In the genomic region with DNA sequence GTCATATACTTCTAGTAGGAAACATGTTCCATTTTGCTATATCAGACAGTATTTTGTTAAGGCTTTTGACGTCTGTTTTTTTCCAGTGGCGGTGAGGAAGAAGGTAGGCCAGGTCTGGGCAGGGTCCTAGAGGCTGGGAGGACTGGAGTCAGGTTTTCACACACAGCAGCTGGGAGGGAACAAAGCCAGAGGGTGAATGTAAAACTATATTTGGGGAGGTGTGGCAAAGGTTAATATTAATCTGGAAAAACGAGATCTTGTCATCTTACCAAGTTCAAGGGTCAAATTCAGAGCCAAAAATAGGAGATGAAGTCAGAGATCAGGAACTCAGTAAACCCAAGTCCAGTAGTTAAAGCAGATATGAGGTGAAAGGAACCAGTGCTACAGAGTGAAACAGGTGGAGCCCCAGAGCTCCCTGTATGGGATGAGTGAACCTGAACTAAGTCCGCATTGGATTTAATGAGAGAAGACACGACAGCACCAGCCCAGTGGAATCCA, we compare ENCODE assay signal across 15 cellular contexts. TPM values are rescaled to one million over a fixed set of nuclear protein-coding genes. Genes with fewer than 3 reads are reported as not detected.
DNase-seq lines count a peak whose midpoint lies in the region; ATAC-seq, FAIRE-seq and TF ChIP-seq lines count a peak whose summit lies in the region.
"Had no signal": no experiment of that assay in that cellular context is flagged by ENCODE, and none has a peak within 500 bp of the region (broad histone marks: within the 10 kb centered on the region; RNA-seq: fewer than 3 reads in every experiment).

No MANE protein-coding gene starts in this region.

- DNase-seq in Caco-2 (peak; percentile 63 to 64), LNCaP clone FGC (ENCODE audit: low read depth) (peak; percentile 92), pancreas (peak in 4 of 6 donors; percentile 64 to 82 (median 67)), MG63 (no peak), amygdala (lab: John Stamatoyannopoulos, UW) (no peak)
- DNase-seq: activated naive CD4-positive, alpha-beta T cell treated with anti-CD3 and anti-CD28 coated beads, Interleukin-2, amount 50 U/mL, for 16 hours; NK-92 treated with Interleukin-12 subunit alpha and Interleukin-12 subunit beta, amount 100 ng/mL, for 24 hours; posterior cingulate gyrus; stimulated activated CD4-positive, alpha-beta T cell treated with anti-CD3 and anti-CD28 coated beads, Interleukin-2, amount 100 ng/mL, for 48 hours; uterus had no signal

- H3K4me1 ChIP-seq in Caco-2, result peaks cover 47% of the 10 kb centered on the region
- H3K4me1 ChIP-seq in pancreas, result peaks cover 7 to 22% (median 14%) of the 10 kb centered on the region in 3 donors
- H3K4me1 ChIP-seq: uterus had no signal

- peak; percentile 73 for ATAC-seq in esophagus mucosa
- ATAC-seq in pancreas, result peak; percentile 87 to 94 (median 92)
- ATAC-seq in GM21737 (IDR thresholded peaks at IDR 0.05; ENCODE audit: unreplicated experiment), result no peak
- ATAC-seq in HG02759 (IDR thresholded peaks at IDR 0.05; ENCODE audit: unreplicated experiment), result no peak

- 10 to 15% methylated on average over 5 of the region's 5 CpGs for WGBS in pancreas, 2 donors

- POLR2A ChIA-PET in Caco-2 (lab: Charles Lee), result interaction anchor here (0.6 to 1.6 kb wide), 3 partner anchors 134 to 215 kb away, joined by 3 to 7 read pairs (median 5); a partner anchor contains a TSS

- H3K36me3 Mint-ChIP-seq in Caco-2 (ENCODE audit: insufficient read depth, unreplicated experiment), result no peaks in the 10 kb centered on the region

- H3K27me3 Mint-ChIP-seq in Caco-2 (ENCODE audit: insufficient read depth, unreplicated experiment), result no peaks in the 10 kb centered on the region

- peak overlapping the region; percentile 8 to 87 (median 68) for H3K27ac ChIP-seq in pancreas
- H3K27ac ChIP-seq: BLaER1, uterus had no signal

- CTCF ChIA-PET in Caco-2 (lab: Charles Lee), result interaction anchor here (0.7 to 1.4 kb wide), 4 partner anchors 11 to 59 kb away, joined by 3 read pairs; a partner anchor contains a TSS

- H3K36me3 ChIP-seq in Caco-2 (ENCODE audit: control insufficient read depth, insufficient read depth, low read length) (no peaks in the 10 kb centered on the region), pancreas (no peaks in the 10 kb centered on the region), MG63 (no peaks in the 10 kb centered on the region)
- H3K36me3 ChIP-seq: BLaER1, uterus had no signal

- H3K4me3 Mint-ChIP-seq in Caco-2 (ENCODE audit: unreplicated experiment), result peak overlapping the region; percentile 36

- no peak for TF ChIP-seq CTCF in Caco-2 (IDR thresholded peaks at IDR 0.05; ENCODE audit: insufficient read depth in 1 of 2, low read depth in 1 of 2, low read length in 1 of 2, severe bottlenecking in 1 of 2, unreplicated experiment in 1 of 2)
- TF ChIP-seq CTCF in LNCaP clone FGC (IDR thresholded peaks at IDR 0.05; ENCODE audit: control insufficient read depth, extremely low read depth, insufficient read depth), result no peak
- TF ChIP-seq CTCF in pancreas (IDR thresholded peaks at IDR 0.05), result no peak

- H3K4me1 Mint-ChIP-seq in Caco-2 (ENCODE audit: low read depth, unreplicated experiment), result peaks cover 45% of the 10 kb centered on the region

- peak overlapping the region; percentile 72 for H3K27ac Mint-ChIP-seq in Caco-2 (ENCODE audit: unreplicated experiment)

- no peaks in the 10 kb centered on the region for H3K27me3 ChIP-seq in Caco-2 (replicated peaks; ENCODE audit: control insufficient read depth, insufficient read depth, low read length)
- H3K27me3 ChIP-seq in pancreas, result no peaks in the 10 kb centered on the region
- H3K27me3 ChIP-seq in MG63, result no peaks in the 10 kb centered on the region
- H3K27me3 ChIP-seq: BLaER1, uterus had no signal

- no peak for FAIRE-seq in pancreas (lab: Jason Lieb, UNC)
- FAIRE-seq: H54 had no signal

- H3K9me3 Mint-ChIP-seq in Caco-2 (ENCODE audit: unreplicated experiment), result no peaks in the 10 kb centered on the region

- BruUV-seq in Caco-2 (replicated peaks; lab: Mats Ljungman, UMichigan), result no TSS peak

- intact Hi-C loops in Caco-2 (cut with micrococcal nuclease; ENCODE audit: unreplicated experiment), result loop anchor here (1.0 kb wide), 1 partner anchor 29 kb away; no protein-coding TSS in a partner anchor
- intact Hi-C loops in pancreas (cut with DNase I), result no loop called here

- no peak overlapping the region for H3K4me3 ChIP-seq in Caco-2 (ENCODE audit: low read depth, low read length)
- H3K4me3 ChIP-seq in LNCaP clone FGC (ENCODE audit: low read depth, low read length), result no peak overlapping the region
- no peak overlapping the region for H3K4me3 ChIP-seq in pancreas
- H3K4me3 ChIP-seq in MG63, result no peak overlapping the region
- H3K4me3 ChIP-seq: BLaER1, uterus had no signal

- H3K9me3 ChIP-seq in Caco-2 (no peaks in the 10 kb centered on the region), pancreas (no peaks in the 10 kb centered on the region), MG63 (no peaks in the 10 kb centered on the region)
- H3K9me3 ChIP-seq: BLaER1, uterus had no signal

RNA-seq across cellular contexts. Expression of a gene that starts 10.7 kb away (rescaled TPM):
- total RNA-seq in Caco-2 (2022), result 18.3 and 19.6 TPM in 2 replicates
- total RNA-seq in esophagus mucosa, result 11.8 TPM
- total RNA-seq in pancreas, result 10 to 100 TPM in 3 of 6 donors, 1 to 10 TPM in 3; 8.0 to 16.9 (median 9.9) TPM
- polyA plus RNA-seq in pancreas, result 1 to 10 TPM; 2.6 to 4.0 TPM
- total RNA-seq in MG63 (2014; rRNA removed; shearing (Covaris generic); ENCODE audit: low replicate concordance), result 6.5 and 9.0 TPM in 2 replicates

RNA-seq across cellular contexts. Expression of a gene that starts 46.3 kb away (rescaled TPM):
- 19.8 and 25.0 TPM in 2 replicates for total RNA-seq in Caco-2 (2022)
- total RNA-seq in esophagus mucosa, result 22.4 TPM
- total RNA-seq in pancreas, result 10 to 100 TPM in 3 of 6 donors, 1 to 10 TPM in 3; 7.4 to 18.7 (median 10.0) TPM
- 10 to 100 TPM; 14.9 to 23.7 TPM for polyA plus RNA-seq in pancreas
- 26.4 and 47.3 TPM in 2 replicates for total RNA-seq in MG63 (2014; rRNA removed; shearing (Covaris generic); ENCODE audit: low replicate concordance)

Comparison
In these comparisons a context has a peak if more than half of its experiments do, and no peak if none do; other contexts are left out.
1. DNase-seq: peak in Caco-2 (2 of 2), LNCaP clone FGC (single experiment) and pancreas (4 of 6); none in MG63 (single experiment) and amygdala (0 of 56).
2. ATAC-seq: peak in esophagus mucosa (single experiment) and pancreas (4 of 4); none in GM21737 (single experiment) and HG02759 (single experiment).